ENCODE assay signal across 1 cellular context in genomic region chr2:108554530-108554929, GRCh38.
TF ChIP-seq lines count a peak whose summit lies in the region.

No MANE protein-coding gene starts in this region.

TF ChIP-seq in IMR-90, 13 proteins besides CTCF, POLR2A, EP300 and RAD21:
- TF ChIP-seq SMC3 (IDR thresholded peaks at IDR 0.05; ENCODE audit: low read depth, low read length): no peak
- TF ChIP-seq USF2 (IDR thresholded peaks at IDR 0.05; ENCODE audit: low read depth, low read length): no peak
